In genomic region chr2:39723946-39724827, GRCh38 we compare ENCODE assay signal across 18 cellular contexts. TPM values are rescaled to one million over a fixed set of nuclear protein-coding genes. Genes with fewer than 3 reads are reported as not detected.
A peak's percentile ranks its signal among the peaks of the same experiment; 100 is the strongest.
DNase-seq lines count a peak whose midpoint lies in the region; ATAC-seq and TF ChIP-seq lines count a peak whose summit lies in the region.
"Had no signal": no experiment of that assay in that cellular context is flagged by ENCODE, and none has a peak within 500 bp of the region (broad histone marks: within the 10 kb centered on the region; RNA-seq: fewer than 3 reads in every experiment).

No MANE protein-coding gene starts in this region.

- H3K9me3 ChIP-seq in Caco-2, result no peaks in the 10 kb centered on the region

- intact Hi-C loops in Caco-2 (cut with micrococcal nuclease; ENCODE audit: unreplicated experiment), result no loop called here

- no peaks in the 10 kb centered on the region for H3K36me3 ChIP-seq in Caco-2 (ENCODE audit: control insufficient read depth, insufficient read depth, low read length)

- POLR2A ChIA-PET in Caco-2 (lab: Charles Lee), result interaction anchor here (0.6 kb wide), 1 partner anchor 472 kb away, joined by 3 read pairs; no protein-coding TSS in a partner anchor

- H3K4me1 Mint-ChIP-seq in Caco-2 (ENCODE audit: low read depth, unreplicated experiment) (peaks cover 27% of the 10 kb centered on the region), brain (peaks cover 41% of the 10 kb centered on the region), nephron (peaks cover 19% of the 10 kb centered on the region)

- H3K27me3 ChIP-seq in Caco-2 (replicated peaks; ENCODE audit: control insufficient read depth, insufficient read depth, low read length), result no peaks in the 10 kb centered on the region

- no peaks in the 10 kb centered on the region for H3K9me3 Mint-ChIP-seq in Caco-2 (ENCODE audit: unreplicated experiment)
- peaks cover 0 to 8% (median 2%) of the 10 kb centered on the region in 5 experiments for H3K9me3 Mint-ChIP-seq in brain
- no peaks in the 10 kb centered on the region for H3K9me3 Mint-ChIP-seq in nephron
- H3K9me3 Mint-ChIP-seq: type B pancreatic cell had no signal

- H3K27me3 Mint-ChIP-seq in Caco-2 (ENCODE audit: insufficient read depth, unreplicated experiment) (no peaks in the 10 kb centered on the region), brain (no peaks in the 10 kb centered on the region), nephron (ENCODE audit: low read depth) (no peaks in the 10 kb centered on the region)
- H3K27me3 Mint-ChIP-seq: progenitor cell of endocrine pancreas, type B pancreatic cell had no signal

- CTCF ChIA-PET in Caco-2 (lab: Charles Lee), result no interaction called here

- TF ChIP-seq CTCF in Caco-2 (IDR thresholded peaks at IDR 0.05; ENCODE audit: insufficient read depth in 1 of 2, low read depth in 1 of 2, low read length in 1 of 2, severe bottlenecking in 1 of 2, unreplicated experiment in 1 of 2) (no peak), brain (conservative IDR thresholded peaks at IDR 0.05) (no peak), nephron (IDR thresholded peaks at IDR 0.05; ENCODE audit: unreplicated experiment in 3 of 3) (no peak)

- H3K4me3 Mint-ChIP-seq in Caco-2 (ENCODE audit: unreplicated experiment) (no peak overlapping the region), brain (peak overlapping the region in 1 of 5 experiments; percentile 5), nephron (no peak overlapping the region)
- H3K4me3 Mint-ChIP-seq: activated T-cell treated with anti-CD3 and anti-CD28 coated beads, Interleukin-2, amount 50 U/mL, for 24 hours; naive B cell; type B pancreatic cell had no signal

- peak overlapping the region; percentile 37 for H3K27ac Mint-ChIP-seq in Caco-2 (ENCODE audit: unreplicated experiment)
- H3K27ac Mint-ChIP-seq in brain, result peak overlapping the region in 3 of 5 experiments; percentile 64 to 92 (median 86)
- H3K27ac Mint-ChIP-seq in nephron, result peak overlapping the region; percentile 75 to 93 (median 78)
- H3K27ac Mint-ChIP-seq: activated T-cell treated with anti-CD3 and anti-CD28 coated beads, Interleukin-2, amount 50 U/mL, for 24 hours; naive B cell; progenitor cell of endocrine pancreas; type B pancreatic cell had no signal

- no peak overlapping the region for H3K4me3 ChIP-seq in Caco-2 (ENCODE audit: low read depth, low read length)
- H3K4me3 ChIP-seq: coronary artery had no signal

- no TSS peak for BruUV-seq in Caco-2 (replicated peaks; lab: Mats Ljungman, UMichigan)

- peak; percentile 62 for ATAC-seq in HG02610 (IDR thresholded peaks at IDR 0.05; ENCODE audit: unreplicated experiment)
- ATAC-seq in HG03378 (IDR thresholded peaks at IDR 0.05; ENCODE audit: unreplicated experiment), result no peak
- ATAC-seq: esophagus mucosa had no signal

- DNase-seq in Caco-2 (no peak), amniotic stem cell (lab: John Stamatoyannopoulos, UW) (no peak), hypothalamus (lab: John Stamatoyannopoulos, UW) (no peak)
- DNase-seq in stimulated activated naive CD4-positive, alpha-beta T cell treated with Interleukin-2 at 50 U/mL for 16 hours (lab: John Stamatoyannopoulos, UW), result no peak
- DNase-seq: activated T-cell treated with anti-CD3 and anti-CD28 coated beads, Interleukin-2, amount 50 U/mL, for 24 hours; head of caudate nucleus; naive B cell; NCI-H1105; SIG-M5; stimulated activated CD4-positive, alpha-beta T cell treated with anti-CD3 and anti-CD28 coated beads, Interleukin-1b, Interleukin-23, amount 100 ng/mL, for 48 hours had no signal

- H3K36me3 Mint-ChIP-seq in Caco-2 (ENCODE audit: insufficient read depth, unreplicated experiment), result no peaks in the 10 kb centered on the region
- peaks cover 5% of the 10 kb centered on the region for H3K36me3 Mint-ChIP-seq in brain
- peaks cover 4% of the 10 kb centered on the region for H3K36me3 Mint-ChIP-seq in nephron (ENCODE audit: low read depth)
- H3K36me3 Mint-ChIP-seq: naive B cell had no signal

- peaks cover 34% of the 10 kb centered on the region for H3K4me1 ChIP-seq in Caco-2

RNA-seq across cellular contexts. Expression of gene THUMPD2, which starts 54.9 kb away (rescaled TPM):
- 13.8 and 17.4 TPM in 2 replicates for total RNA-seq in Caco-2 (2022)
- polyA plus RNA-seq in brain (ENCODE audit: insufficient read depth, low read depth, low replicate concordance), result 1.7 TPM

RNA-seq across cellular contexts. Expression of gene TMEM178A, which starts 58.5 kb away (rescaled TPM):
- 0.29 TPM in 1 of 2 replicates, not detected in the other for total RNA-seq in Caco-2 (2022)
- 25.1 TPM for polyA plus RNA-seq in brain (ENCODE audit: insufficient read depth, low read depth, low replicate concordance)
